8 cellular contexts compared by ENCODE assay signal in the genomic region with DNA sequence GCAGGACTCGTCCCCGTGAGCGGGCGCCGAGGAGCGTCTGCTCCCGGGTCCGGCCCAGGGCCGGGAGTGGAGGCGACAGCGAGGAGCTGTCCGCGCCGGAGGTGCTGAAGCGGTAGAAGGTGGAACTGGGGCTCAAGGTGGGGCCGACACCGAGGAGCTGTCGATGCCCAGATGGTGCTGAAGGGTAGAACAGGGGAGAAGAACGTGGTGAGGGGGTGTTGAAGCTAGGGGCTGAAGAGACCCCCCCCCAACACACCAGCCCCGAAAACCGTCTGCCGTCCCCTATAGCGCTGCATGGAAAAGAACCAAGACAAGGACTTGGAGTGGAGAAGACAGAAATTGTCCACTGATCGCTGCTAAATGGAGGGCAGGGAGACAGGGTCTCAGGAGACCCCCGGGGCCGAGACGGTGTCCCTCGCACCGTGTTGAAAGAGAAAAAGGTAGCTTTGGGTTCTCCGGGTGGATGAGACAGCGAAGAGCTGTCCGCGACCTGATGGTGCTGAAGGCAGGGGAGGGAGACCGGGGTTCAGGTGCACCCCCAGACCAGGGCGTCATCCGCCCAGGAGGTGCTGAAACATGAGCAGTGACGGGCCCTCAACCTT. TPM values are rescaled to one million over a fixed set of nuclear protein-coding genes. Genes with fewer than 3 reads are reported as not detected.
DNase-seq lines count a peak whose midpoint lies in the region; ATAC-seq and TF ChIP-seq lines count a peak whose summit lies in the region.

No MANE protein-coding gene starts in this region.

- DNase-seq in heart right ventricle: peak in 1 of 2 donors; percentile 50
- DNase-seq in Right ventricle myocardium inferior (ENCODE audit: missing footprints): no peak
- peak; percentile 43 for DNase-seq in mammary epithelial cell
- DNase-seq in mesendoderm: no peak
- no peak for DNase-seq in NCI-H1694 treated with DMSO at 0.1 percent for 48 hours (lab: John Stamatoyannopoulos, UW)
- no peak for DNase-seq in medulla oblongata (ENCODE audit: extremely low spot score)
- no peak for DNase-seq in superior temporal gyrus (ENCODE audit: extremely low spot score)

- no peak overlapping the region for H2BK120ac ChIP-seq in mesendoderm (ENCODE audit: low read depth, low read length)

- H2BK5ac ChIP-seq in mesendoderm (ENCODE audit: low read length): no peak overlapping the region

- H3K4me1 ChIP-seq in heart right ventricle: peaks cover 0 to 17% (median 5%) of the 10 kb centered on the region in 9 donors
- no peaks in the 10 kb centered on the region for H3K4me1 ChIP-seq in mammary epithelial cell (ENCODE audit: insufficient read depth, low read length)
- peaks cover 6% of the 10 kb centered on the region for H3K4me1 ChIP-seq in mesendoderm (ENCODE audit: control insufficient read depth, low read depth, low read length)

- H3K79me2 ChIP-seq in mammary epithelial cell (ENCODE audit: insufficient read depth, low read length) (no peaks in the 10 kb centered on the region), mesendoderm (ENCODE audit: control insufficient read depth, insufficient read depth, low read length) (no peaks in the 10 kb centered on the region)

- no peaks in the 10 kb centered on the region for H3K79me1 ChIP-seq in mesendoderm (ENCODE audit: low read length)

- H3K9ac ChIP-seq in mammary epithelial cell (ENCODE audit: insufficient read depth, low read length) (no peak overlapping the region), mesendoderm (ENCODE audit: low read length) (no peak overlapping the region)

- H3K23ac ChIP-seq in mesendoderm (ENCODE audit: low read length): no peak overlapping the region

- no peak for TF ChIP-seq CTCF in heart right ventricle (IDR thresholded peaks at IDR 0.05)
- no peak for TF ChIP-seq CTCF in mammary epithelial cell (conservative IDR thresholded peaks at IDR 0.05 in 1 of 2, IDR thresholded peaks at IDR 0.05 in 1 of 2; ENCODE audit: extremely low read depth in 1 of 2, insufficient read depth in 1 of 2, low read depth in 1 of 2, low read length in 2 of 2)

- no peaks in the 10 kb centered on the region for H3K36me3 ChIP-seq in heart right ventricle
- no peaks in the 10 kb centered on the region for H3K36me3 ChIP-seq in mammary epithelial cell (ENCODE audit: insufficient read depth, low read length)
- no peaks in the 10 kb centered on the region for H3K36me3 ChIP-seq in mesendoderm (ENCODE audit: control insufficient read depth, insufficient read depth, low read length)

- no peak overlapping the region for H3K18ac ChIP-seq in mesendoderm (ENCODE audit: low read length)

- H3K4me3 ChIP-seq in heart right ventricle (no peak overlapping the region), mammary epithelial cell (replicated peaks in 1 of 3; ENCODE audit: insufficient read depth in 1 of 3, low read depth in 2 of 3, low read length in 3 of 3) (no peak overlapping the region), mesendoderm (ENCODE audit: low read length) (no peak overlapping the region)

- H3K4ac ChIP-seq in mesendoderm (ENCODE audit: low read depth, low read length): no peak overlapping the region

- 14 to 18% methylated on average over 37 of the region's 37 CpGs for WGBS in heart right ventricle, 2 donors
- WGBS in mammary epithelial cell (ENCODE audit: low coverage, missing lambda C conversion rate): 23% methylated on average over 26 of the region's 37 CpGs
- WGBS in mesendoderm (ENCODE audit: extremely low coverage, insufficient coverage, low lambda C conversion rate): no CpG with 5 or more reads among the region's 37 CpGs

- peak in 6 of 8 donors; percentile 29 to 60 (median 48) for ATAC-seq in heart right ventricle
- ATAC-seq in Right ventricle myocardium inferior: no peak
- ATAC-seq in SK-N-SH treated with all-trans-retinoic acid at 6 μM for 48 hours: peak; percentile 86

- no peaks in the 10 kb centered on the region for H4K20me1 ChIP-seq in mammary epithelial cell (ENCODE audit: insufficient read depth, low read length)

- H4K8ac ChIP-seq in mesendoderm (ENCODE audit: low read depth, low read length): no peak overlapping the region

- no peak overlapping the region for H4K5ac ChIP-seq in mesendoderm (ENCODE audit: low read length)

- H2AK5ac ChIP-seq in mesendoderm (ENCODE audit: low read length): no peak overlapping the region

- H2AFZ ChIP-seq in mammary epithelial cell (ENCODE audit: low read depth, low read length): no peak overlapping the region

- CTCF ChIA-PET in mammary epithelial cell (lab: Charles Lee; ENCODE audit: low non-redundant PET): interaction anchor here (0.6 to 0.7 kb wide), 3 partner anchors 23 to 170 kb away, joined by 3 to 7 read pairs (median 5); no protein-coding TSS in a partner anchor

- intact Hi-C loops in heart right ventricle (cut with DNase I): no loop called here
- intact Hi-C loops in Right ventricle myocardium inferior (cut with DNase I): no loop called here
- intact Hi-C loops in mammary epithelial cell (cut with micrococcal nuclease): no loop called here

- peaks cover 4 to 67% (median 64%) of the 10 kb centered on the region in 7 donors for H3K27me3 ChIP-seq in heart right ventricle
- no peaks in the 10 kb centered on the region for H3K27me3 ChIP-seq in mammary epithelial cell (ENCODE audit: insufficient read depth, low read length)
- H3K27me3 ChIP-seq in mesendoderm (ENCODE audit: insufficient read depth, low read length, poor library complexity): no peaks in the 10 kb centered on the region

- dilution Hi-C loops in mammary epithelial cell (cut with HindIII; ENCODE audit: low sequenced_read_pairs): loop anchor here (5.0 kb wide), 2 partner anchors 159 to 276 kb away; no protein-coding TSS in a partner anchor

- no TSS peak for BruUV-seq in mammary epithelial cell (replicated peaks; lab: Mats Ljungman, UMichigan)

- peaks cover 0 to 13% (median 6%) of the 10 kb centered on the region in 11 donors for H3K9me3 ChIP-seq in heart right ventricle
- H3K9me3 ChIP-seq in mammary epithelial cell (replicated peaks; ENCODE audit: insufficient read depth, low read length): no peaks in the 10 kb centered on the region

- H3K56ac ChIP-seq in mesendoderm (ENCODE audit: low read length): no peak overlapping the region

- no peak overlapping the region for H3K27ac ChIP-seq in heart right ventricle
- H3K27ac ChIP-seq in mammary epithelial cell (ENCODE audit: insufficient read depth, low read depth, low read length): no peak overlapping the region
- no peak overlapping the region for H3K27ac ChIP-seq in mesendoderm (ENCODE audit: low read depth, low read length)

- no peak overlapping the region for H3K4me2 ChIP-seq in mammary epithelial cell (ENCODE audit: insufficient read depth, low read depth, low read length)
- peak overlapping the region; percentile 54 for H3K4me2 ChIP-seq in mesendoderm (ENCODE audit: low read length)

- no peak overlapping the region for H2BK15ac ChIP-seq in mesendoderm (replicated peaks; ENCODE audit: low read depth)

- in situ Hi-C loops in mammary epithelial cell (cut with MboI; ENCODE audit: low sequenced_read_pairs in 2 of 2): no loop called here

RNA-seq across cellular contexts. Expression of a gene that starts 7.1 kb away (rescaled TPM):
- total RNA-seq in heart right ventricle (1 to 10 TPM in 4 of 10 donors, under 1 TPM in 6; 0.30 to 4.2 (median 0.85) TPM), Right ventricle myocardium inferior (1.1 TPM), mammary epithelial cell (not detected)
- polyA plus RNA-seq in heart right ventricle (1 to 10 TPM; 1.2 to 6.3 TPM), mammary epithelial cell (not detected)
- polyA minus RNA-seq in mammary epithelial cell: not detected
- 0.14 TPM for polyA plus RNA-seq in mesendoderm (2013, experiment 1 of 2)
- polyA plus RNA-seq in mesendoderm (2013, experiment 2 of 2): 0.03 TPM

RNA-seq across cellular contexts. Expression of a gene that starts 29.5 kb away (rescaled TPM):
- 10 to 100 TPM; 24.1 to 36.3 (median 31.4) TPM for total RNA-seq in heart right ventricle
- 10 to 100 TPM in 1 of 2 donors, 1 to 10 TPM in 1; 7.8 to 16.7 TPM for polyA plus RNA-seq in heart right ventricle
- 25.4 TPM for total RNA-seq in Right ventricle myocardium inferior
- total RNA-seq in mammary epithelial cell: 1 to 10 TPM in 1 of 2 donors, under 1 TPM in 1; 0.33 to 1.8 TPM
- polyA plus RNA-seq in mammary epithelial cell: 1.9 TPM
- not detected for polyA minus RNA-seq in mammary epithelial cell
- polyA plus RNA-seq in mesendoderm (2013, experiment 1 of 2): 1.9 TPM
- 1.9 TPM for polyA plus RNA-seq in mesendoderm (2013, experiment 2 of 2)

RNA-seq across cellular contexts. Expression of a gene that starts 40.3 kb away (rescaled TPM):
- total RNA-seq in heart right ventricle (10 to 100 TPM; 10.6 to 16.5 (median 14.5) TPM), Right ventricle myocardium inferior (12.0 TPM), mammary epithelial cell (10 to 100 TPM; 16.8 to 22.5 TPM)
- polyA plus RNA-seq in heart right ventricle (10 to 100 TPM; 23.0 to 61.9 TPM), mammary epithelial cell (38.2 TPM)
- 43.2 TPM for polyA minus RNA-seq in mammary epithelial cell
- 36.6 TPM for polyA plus RNA-seq in mesendoderm (2013, experiment 1 of 2)
- 35.4 TPM for polyA plus RNA-seq in mesendoderm (2013, experiment 2 of 2)

RNA-seq across cellular contexts. Expression of a gene that starts 40.9 kb away (rescaled TPM):
- 1 to 10 TPM in 5 of 10 donors, under 1 TPM in 5; 0.49 to 1.5 (median 0.96) TPM for total RNA-seq in heart right ventricle
- polyA plus RNA-seq in heart right ventricle: 1 to 10 TPM in 1 of 2 donors, under 1 TPM in 1; 0.17 to 7.8 TPM
- total RNA-seq in Right ventricle myocardium inferior: 0.43 TPM
- under 1 TPM; 0.19 to 0.50 TPM for total RNA-seq in mammary epithelial cell
- polyA plus RNA-seq in mammary epithelial cell: 0.03 TPM
- polyA minus RNA-seq in mammary epithelial cell: not detected
- 0.06 TPM for polyA plus RNA-seq in mesendoderm (2013, experiment 1 of 2)
- polyA plus RNA-seq in mesendoderm (2013, experiment 2 of 2): 0.07 TPM

RNA-seq across cellular contexts. Expression of a gene that starts 48.1 kb away (rescaled TPM):
- total RNA-seq in heart right ventricle: 100 to 1,000 TPM in 9 of 10 donors, 10 to 100 TPM in 1; 93.7 to 195 (median 133) TPM
- 100 to 1,000 TPM; 103 to 278 TPM for polyA plus RNA-seq in heart right ventricle
- total RNA-seq in Right ventricle myocardium inferior: 113 TPM
- total RNA-seq in mammary epithelial cell: 10 to 100 TPM; 59.6 to 74.0 TPM
- 30.0 TPM for polyA plus RNA-seq in mammary epithelial cell
- 4.4 TPM for polyA minus RNA-seq in mammary epithelial cell
- polyA plus RNA-seq in mesendoderm (2013, experiment 1 of 2): 70.9 TPM
- 72.9 TPM for polyA plus RNA-seq in mesendoderm (2013, experiment 2 of 2)
